8 cellular contexts compared by ENCODE assay signal in the genomic region with DNA sequence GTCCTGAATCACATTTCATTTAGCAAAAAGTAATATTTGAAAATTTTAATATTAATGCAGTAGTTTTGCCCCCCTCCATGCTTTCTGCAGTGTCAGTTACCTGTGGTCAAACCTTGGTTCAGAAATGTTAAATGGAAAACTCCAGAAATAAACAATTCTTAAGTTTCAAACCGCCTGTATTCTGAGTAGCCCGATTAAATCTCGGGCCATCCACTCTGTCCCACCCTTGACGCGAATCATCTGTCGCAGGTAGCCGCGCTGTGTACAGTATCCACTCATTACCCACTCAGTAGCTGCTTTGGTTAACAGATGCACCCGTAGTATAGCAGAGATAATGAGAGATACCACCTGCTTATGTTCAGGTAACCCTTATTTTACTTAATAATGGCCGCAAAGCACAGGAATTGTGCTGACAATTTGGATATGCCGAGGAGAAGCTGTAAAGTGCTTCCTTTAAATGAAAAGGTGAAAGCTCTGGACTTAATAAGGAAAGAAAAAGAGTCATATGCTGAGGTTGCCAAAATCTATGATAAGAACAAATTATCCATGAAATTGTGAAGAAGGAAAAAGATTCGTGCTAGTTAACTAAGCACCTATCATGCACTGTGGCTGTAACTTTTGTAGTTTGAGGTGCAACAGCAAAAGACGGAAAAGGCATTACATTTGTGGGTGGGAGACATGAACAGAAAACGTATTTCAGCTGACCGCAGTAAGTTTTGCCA. TPM values are rescaled to one million over a fixed set of nuclear protein-coding genes. Genes with fewer than 3 reads are reported as not detected.
A peak's percentile ranks its signal among the peaks of the same experiment; 100 is the strongest.
DNase-seq lines count a peak whose midpoint lies in the region; ATAC-seq and TF ChIP-seq lines count a peak whose summit lies in the region.

No MANE protein-coding gene starts in this region.

- POLR2A ChIA-PET in WTC11 (lab: Charles Lee) = interaction anchor here (0.6 to 2.2 kb wide), 4 partner anchors 100 to 627 kb away, joined by 3 to 8 read pairs (median 4); partner anchors contain the start of genes KIFAP3 and METTL18

- peaks cover 59% of the 10 kb centered on the region for H3K4me1 Mint-ChIP-seq in WTC11

- CTCF ChIA-PET in WTC11 (lab: Charles Lee) = no interaction called here

- H3K36me3 ChIP-seq in iPS-15b (ENCODE audit: control insufficient read depth, insufficient read depth, low read length) = no peaks in the 10 kb centered on the region

- H3K27me3 ChIP-seq in iPS-15b (ENCODE audit: control insufficient read depth, insufficient read depth, low read length) = no peaks in the 10 kb centered on the region

- peak overlapping the region; percentile 99 for H3K27ac ChIP-seq in substantia nigra (ENCODE audit: low read depth, low read length, poor library complexity, severe bottlenecking)

- peaks cover 22% of the 10 kb centered on the region for H3K4me1 ChIP-seq in iPS-15b (ENCODE audit: control insufficient read depth, insufficient read depth, low read length)

- no peak for TF ChIP-seq CTCF in WTC11 (IDR thresholded peaks at IDR 0.05)

- H3K27me3 Mint-ChIP-seq in WTC11 (ENCODE audit: low read depth) = no peaks in the 10 kb centered on the region

- H3K9me3 ChIP-seq in iPS-15b (ENCODE audit: control insufficient read depth, insufficient read depth, low read length) = no peaks in the 10 kb centered on the region

- no peaks in the 10 kb centered on the region for H3K9me3 Mint-ChIP-seq in WTC11

- no peaks in the 10 kb centered on the region for H3K36me3 Mint-ChIP-seq in WTC11

- DNase-seq in NCI-H82 (lab: John Stamatoyannopoulos, UW) (peak; percentile 63), NCI-H82 treated with DMSO at 0.1 percent for 48 hours (lab: John Stamatoyannopoulos, UW; ENCODE audit: unreplicated experiment) (no peak), WTC11 (ENCODE audit: low spot score) (no peak), substantia nigra (lab: John Stamatoyannopoulos, UW) (peak in 1 of 49 donors; percentile 47), SKM-1 treated with dmso at 0.1 percent for 144 hours (lab: John Stamatoyannopoulos, UW; ENCODE audit: unreplicated experiment) (no peak)

- H3K27ac Mint-ChIP-seq in WTC11 = peak overlapping the region; percentile 100

- peak overlapping the region; percentile 85 for H3K9ac ChIP-seq in iPS-15b (ENCODE audit: low read depth, low read length)

- peak overlapping the region; percentile 82 for H3K4me3 Mint-ChIP-seq in WTC11

- ATAC-seq in WTC11 (no peak), GM21723 (IDR thresholded peaks at IDR 0.05; ENCODE audit: unreplicated experiment) (no peak), HG02938 (IDR thresholded peaks at IDR 0.05; ENCODE audit: unreplicated experiment) (no peak)

- peak overlapping the region; percentile 83 for H3K4me3 ChIP-seq in iPS-15b (ENCODE audit: low read depth, low read length)

TF ChIP-seq in WTC11, 78 proteins besides CTCF, POLR2A, EP300 and RAD21:
- TF ChIP-seq, protein P1, sequence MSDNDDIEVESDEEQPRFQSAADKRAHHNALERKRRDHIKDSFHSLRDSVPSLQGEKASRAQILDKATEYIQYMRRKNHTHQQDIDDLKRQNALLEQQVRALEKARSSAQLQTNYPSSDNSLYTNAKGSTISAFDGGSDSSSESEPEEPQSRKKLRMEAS (CRISPR knock-in tag; IDR thresholded peaks at IDR 0.05) = peak; percentile 3; the same call in 1 of the 2 replicates
- TF ChIP-seq JAZF1 (CRISPR knock-in tag; IDR thresholded peaks at IDR 0.05) = no peak

RNA-seq across cellular contexts. Expression of gene SCYL3, which starts 0.9 kb away (rescaled TPM):
- total RNA-seq in WTC11 (2021) = 4.8 to 5.3 TPM (median 4.9 TPM) in 3 replicates
